In the genomic region with DNA sequence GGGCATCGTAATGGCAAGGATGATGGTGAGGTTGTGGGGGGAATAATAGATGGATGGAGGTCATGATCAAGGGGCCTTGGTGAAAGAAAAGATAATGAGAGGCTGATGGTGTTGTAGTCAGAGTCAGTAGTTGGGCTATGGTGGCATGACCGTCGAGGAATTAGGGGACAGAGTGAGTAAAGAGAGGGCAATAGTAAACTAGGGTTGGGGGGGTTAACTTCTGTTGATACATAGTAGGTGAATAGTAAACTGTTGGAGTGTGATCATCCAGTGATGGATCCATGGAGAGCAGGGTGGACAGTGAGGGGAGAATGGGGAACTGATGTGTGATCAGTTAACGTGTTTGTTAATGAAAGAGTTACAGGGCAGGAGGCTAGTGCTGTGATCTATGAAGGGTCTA, we compare ENCODE assay signal across 8 cellular contexts. TPM values are rescaled to one million over a fixed set of nuclear protein-coding genes. Genes with fewer than 3 reads are reported as not detected.
DNase-seq lines count a peak whose midpoint lies in the region; TF ChIP-seq lines count a peak whose summit lies in the region.

No MANE protein-coding gene starts in this region.

- H3K4me1 ChIP-seq in effector memory CD4-positive, alpha-beta T cell (ENCODE audit: control insufficient read depth, insufficient read depth, low read length, poor library complexity, severe bottlenecking): peaks cover 8% of the 10 kb centered on the region

- H3K27ac ChIP-seq in C4-2B: peak overlapping the region; percentile 96
- peak overlapping the region; percentile 75 for H3K27ac ChIP-seq in effector memory CD4-positive, alpha-beta T cell (ENCODE audit: insufficient read depth, low read length, poor library complexity, severe bottlenecking)

- H3K36me3 Mint-ChIP-seq in nephron progenitor cell (ENCODE audit: low read depth): peaks cover 4% of the 10 kb centered on the region

- peaks cover 8% of the 10 kb centered on the region for H3K27me3 Mint-ChIP-seq in nephron progenitor cell (ENCODE audit: low read depth, poor library complexity)

- DNase-seq in MG63: no peak
- no peak for DNase-seq in effector memory CD4-positive, alpha-beta T cell
- no peak for DNase-seq in nephron progenitor cell
- DNase-seq in NCI-H2029 treated with DMSO at 0.1 percent for 48 hours (lab: John Stamatoyannopoulos, UW): no peak
- DNase-seq in stimulated activated CD4-positive, alpha-beta T cell treated with anti-CD3 and anti-CD28 coated beads, Interleukin-1b, Interleukin-23, amount 100 ng/mL, for 48 hours: no peak
- no peak for DNase-seq in stimulated activated CD4-positive, alpha-beta T cell treated with anti-CD3 and anti-CD28 coated beads, Interleukin-15, amount 100 ng/mL, for 24 hours
- DNase-seq in NOMO-1 treated with dmso at 0.1 percent for 144 hours (lab: John Stamatoyannopoulos, UW; ENCODE audit: unreplicated experiment): no peak

- peak overlapping the region; percentile 85 for H3K4me3 ChIP-seq in MG63
- H3K4me3 ChIP-seq in effector memory CD4-positive, alpha-beta T cell (ENCODE audit: insufficient read depth, low read depth, low read length, poor library complexity, severe bottlenecking): peak overlapping the region; percentile 59

- no peaks in the 10 kb centered on the region for H3K9me3 ChIP-seq in MG63
- no peaks in the 10 kb centered on the region for H3K9me3 ChIP-seq in effector memory CD4-positive, alpha-beta T cell (ENCODE audit: control insufficient read depth, low read length)

- peaks cover 40% of the 10 kb centered on the region for H3K4me1 Mint-ChIP-seq in nephron progenitor cell

- TF ChIP-seq CTCF in C4-2B (conservative IDR thresholded peaks at IDR 0.05): no peak
- TF ChIP-seq CTCF in nephron progenitor cell (IDR thresholded peaks at IDR 0.05): no peak

- H3K27ac Mint-ChIP-seq in nephron progenitor cell: no peak overlapping the region

- H3K4me3 Mint-ChIP-seq in nephron progenitor cell: peak overlapping the region; percentile 88

- H3K27me3 ChIP-seq in MG63: no peaks in the 10 kb centered on the region
- H3K27me3 ChIP-seq in effector memory CD4-positive, alpha-beta T cell (replicated peaks; ENCODE audit: control insufficient read depth, insufficient read depth, low read length, poor library complexity, severe bottlenecking): no peaks in the 10 kb centered on the region

- peaks cover 53% of the 10 kb centered on the region for H3K9me3 Mint-ChIP-seq in nephron progenitor cell

- H3K36me3 ChIP-seq in MG63: no peaks in the 10 kb centered on the region
- peaks cover 15% of the 10 kb centered on the region for H3K36me3 ChIP-seq in effector memory CD4-positive, alpha-beta T cell (ENCODE audit: control insufficient read depth, insufficient read depth, low read length)

RNA-seq across cellular contexts. Expression of gene FTSJ1, which starts 0.9 kb away (rescaled TPM):
- 55.3 and 76.6 TPM in 2 replicates for total RNA-seq in MG63 (2014; rRNA removed; shearing (Covaris generic); ENCODE audit: low replicate concordance)

RNA-seq across cellular contexts. Expression of gene SLC38A5, which starts 6.9 kb away (rescaled TPM):
- total RNA-seq in MG63 (2014; rRNA removed; shearing (Covaris generic); ENCODE audit: low replicate concordance): 0.79 and 2.0 TPM in 2 replicates

RNA-seq across cellular contexts. Expression of gene PORCN, which starts 31.9 kb away (rescaled TPM):
- 1.6 and 11.2 TPM in 2 replicates for total RNA-seq in MG63 (2014; rRNA removed; shearing (Covaris generic); ENCODE audit: low replicate concordance)

RNA-seq across cellular contexts. Expression of gene EBP, which starts 44.7 kb away (rescaled TPM):
- total RNA-seq in MG63 (2014; rRNA removed; shearing (Covaris generic); ENCODE audit: low replicate concordance): 15.9 and 32.9 TPM in 2 replicates
